ENCODE assay signal across 25 cellular contexts in the genomic region with DNA sequence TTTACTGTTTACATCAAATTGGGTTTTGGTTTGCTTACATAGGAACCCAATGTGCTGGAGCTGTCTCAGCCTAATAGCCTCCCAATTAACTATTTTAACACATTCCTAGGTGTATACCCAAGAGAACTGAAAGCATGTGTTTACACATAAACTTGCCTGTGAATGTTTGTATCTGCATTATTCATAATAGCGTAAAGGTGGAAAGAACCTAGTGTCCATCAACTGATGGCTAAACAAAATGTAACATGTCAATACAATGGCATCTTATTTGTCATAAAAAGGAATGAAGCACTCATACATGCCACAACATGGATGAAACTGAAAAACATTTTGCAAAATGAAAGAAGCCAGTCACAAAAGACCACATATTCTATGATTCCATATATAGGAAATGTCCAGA.
DNase-seq lines count a peak whose midpoint lies in the region; ATAC-seq, FAIRE-seq and TF ChIP-seq lines count a peak whose summit lies in the region.
"Had no signal": no experiment of that assay in that cellular context is flagged by ENCODE, and none has a peak within 500 bp of the region (broad histone marks: within the 10 kb centered on the region; RNA-seq: fewer than 3 reads in every experiment).

No MANE protein-coding gene starts in this region.

- TF ChIP-seq CTCF in RWPE1 (conservative IDR thresholded peaks at IDR 0.05; ENCODE audit: low read depth) (no peak), colonic mucosa (IDR thresholded peaks at IDR 0.05) (no peak), ovary (IDR thresholded peaks at IDR 0.05) (no peak)

- ATAC-seq in left cardiac atrium = no peak

- peak; percentile 86 for FAIRE-seq in urothelium cell line (lab: Jason Lieb, UNC)
- FAIRE-seq: GM12892, H1, HTR-8/SVneo had no signal

- POLR2A ChIA-PET in RWPE1 (lab: Yijun Ruan, JAX; ENCODE audit: low non-redundant PET) = no interaction called here

- H3K9ac ChIP-seq in colonic mucosa (ENCODE audit: low read depth in 2 of 2, low read length in 2 of 2) = no peak overlapping the region
- H3K9ac ChIP-seq: BLaER1, KMS-11, SK-N-SH had no signal

- peak; percentile 49 for DNase-seq in HCEC 1CT
- peak; percentile 16 for DNase-seq in RWPE1 (ENCODE audit: low spot score)
- peak; percentile 91 for DNase-seq in epithelial cell of prostate (ENCODE audit: low read depth, low spot score)
- no peak for DNase-seq in urothelium cell line (ENCODE audit: low spot score)
- DNase-seq in left cardiac atrium = no peak
- DNase-seq in colonic mucosa = no peak
- no peak for DNase-seq in ovary
- DNase-seq: ACHN; Caco-2; CD4-positive, alpha-beta memory T cell; DMS 273 treated with DMSO at 0.1 percent for 48 hours; DMS79 treated with DMSO at 0.1 percent for 48 hours; NCI-H1105; NCI-H146; NCI-H2029; NCI-H226; NCI-H510A treated with DMSO at 0.1 percent for 48 hours; NCI-H774; SHP77; SK-N-SH had no signal

- H3K36me3 ChIP-seq in colonic mucosa (no peaks in the 10 kb centered on the region), ovary (no peaks in the 10 kb centered on the region)
- H3K36me3 ChIP-seq: BLaER1 had no signal

- intact Hi-C loops in left cardiac atrium (cut with DNase I) (no loop called here), colonic mucosa (cut with DNase I) (no loop called here), ovary (cut with DNase I) (no loop called here)

- WGBS in ovary, 3 donors = 98 to 99% (median 98%) methylated on average over 1 of the region's 1 CpG

- H3K4me3 ChIP-seq in colonic mucosa (no peak overlapping the region), ovary (no peak overlapping the region)
- H3K4me3 ChIP-seq: BLaER1 had no signal

- H3K9me3 ChIP-seq in colonic mucosa (no peaks in the 10 kb centered on the region), ovary (no peaks in the 10 kb centered on the region)
- H3K9me3 ChIP-seq: BLaER1, Caco-2, SK-N-SH had no signal

- no peaks in the 10 kb centered on the region for H3K27me3 ChIP-seq in colonic mucosa
- no peaks in the 10 kb centered on the region for H3K27me3 ChIP-seq in ovary
- H3K27me3 ChIP-seq: BLaER1 had no signal

- TF ChIP-seq POLR2A in ovary (IDR thresholded peaks at IDR 0.05) = no peak

- no peaks in the 10 kb centered on the region for H3K4me1 ChIP-seq in colonic mucosa
- peaks cover 2% of the 10 kb centered on the region for H3K4me1 ChIP-seq in ovary (ENCODE audit: insufficient read depth)
- H3K4me1 ChIP-seq: BLaER1, Caco-2 had no signal

- H3K27ac ChIP-seq in RWPE1 = no peak overlapping the region
- H3K27ac ChIP-seq in epithelial cell of prostate = peak overlapping the region; percentile 98
- H3K27ac ChIP-seq in colonic mucosa = no peak overlapping the region
- no peak overlapping the region for H3K27ac ChIP-seq in ovary
- H3K27ac ChIP-seq: BLaER1, KMS-11 had no signal

- TF ChIP-seq EP300 in ovary (IDR thresholded peaks at IDR 0.05) = no peak

- CTCF ChIA-PET in RWPE1 (lab: Yijun Ruan, JAX) = no interaction called here

Comparison
In these comparisons a context has a peak if more than half of its experiments do, and no peak if none do; other contexts are left out.
1. DNase-seq: peak in HCEC 1CT (single experiment), RWPE1 (single experiment) and epithelial cell of prostate (single experiment); none in urothelium cell line (single experiment), left cardiac atrium (single experiment), colonic mucosa (single experiment) and ovary (0 of 5).